ENCODE assay signal across 8 cellular contexts in genomic region chr4:48778431-48779094, GRCh38. TPM values are rescaled to one million over a fixed set of nuclear protein-coding genes. Genes with fewer than 3 reads are reported as not detected.
DNase-seq lines count a peak whose midpoint lies in the region; ATAC-seq and TF ChIP-seq lines count a peak whose summit lies in the region.

No MANE protein-coding gene starts in this region.

- H3K9ac ChIP-seq in SK-N-MC (ENCODE audit: insufficient read length) = peak overlapping the region; percentile 88

- H3K9me3 ChIP-seq in left ventricle myocardium inferior (replicated peaks) (no peaks in the 10 kb centered on the region), SK-N-MC (ENCODE audit: low read depth, low read length) (no peaks in the 10 kb centered on the region), esophagus (ENCODE audit: control insufficient read depth in 2 of 2, insufficient read depth in 1 of 2, low read depth in 1 of 2, low read length in 1 of 2) (no peaks in the 10 kb centered on the region), ovary (no peaks in the 10 kb centered on the region)

- intact Hi-C loops in left ventricle myocardium inferior (cut with micrococcal nuclease) = loop anchor here (10.0 kb wide), 1 partner anchor 204 kb away; no protein-coding TSS in a partner anchor
- intact Hi-C loops in left cardiac atrium (cut with DNase I) = loop anchor here (10.0 kb wide), 2 partner anchors 184 to 194 kb away; no protein-coding TSS in a partner anchor
- intact Hi-C loops in ovary (cut with DNase I) = loop anchor here in 2 of 4 donors (1.0 to 10.0 kb wide), 3 partner anchors 52 to 434 kb away; partner anchors contain the start of genes OCIAD1 (in 2 of the 2) and SLAIN2 (in 1 of the 2)

- H3K27ac ChIP-seq in left ventricle myocardium inferior (replicated peaks) (peak overlapping the region; percentile 95), SK-N-MC (no peak overlapping the region; the same call in 1 of the 2 replicates), esophagus (ENCODE audit: low read depth in 2 of 2, low read length in 1 of 2) (peak overlapping the region; percentile 94 to 99), ovary (peak overlapping the region; percentile 87 to 94)

- no peak for TF ChIP-seq POLR2A in ovary (IDR thresholded peaks at IDR 0.05)

- H3K36me3 ChIP-seq in left ventricle myocardium inferior = no peaks in the 10 kb centered on the region
- no peaks in the 10 kb centered on the region for H3K36me3 ChIP-seq in SK-N-MC (ENCODE audit: insufficient read depth, low read length)
- no peaks in the 10 kb centered on the region for H3K36me3 ChIP-seq in esophagus (ENCODE audit: control insufficient read depth in 2 of 2, insufficient read depth in 2 of 2, low read length in 1 of 2)
- no peaks in the 10 kb centered on the region for H3K36me3 ChIP-seq in ovary

- DNase-seq in left ventricle myocardium inferior (no peak), left cardiac atrium (no peak), SK-N-MC (ENCODE audit: low read depth, low spot score) (peak; percentile 24), ovary (no peak), GM19238 (ENCODE audit: insufficient read length, low spot score) (no peak)

- no peak for TF ChIP-seq CTCF in left ventricle myocardium inferior (IDR thresholded peaks at IDR 0.05; ENCODE audit: borderline replicate concordance)
- no peak for TF ChIP-seq CTCF in ovary (IDR thresholded peaks at IDR 0.05)

- peaks cover 72% of the 10 kb centered on the region for H3K4me1 ChIP-seq in left ventricle myocardium inferior
- no peaks in the 10 kb centered on the region for H3K4me1 ChIP-seq in esophagus (ENCODE audit: control insufficient read depth in 2 of 2, insufficient read depth in 2 of 2, low read length in 1 of 2)
- peaks cover 4% of the 10 kb centered on the region for H3K4me1 ChIP-seq in ovary (ENCODE audit: insufficient read depth)

- ATAC-seq in left cardiac atrium = no peak
- ATAC-seq in HG02759 (IDR thresholded peaks at IDR 0.05; ENCODE audit: unreplicated experiment) = no peak
- ATAC-seq in GM21723 (IDR thresholded peaks at IDR 0.05; ENCODE audit: unreplicated experiment) = no peak

- peak overlapping the region; percentile 97 for H3K4me3 ChIP-seq in left ventricle myocardium inferior
- H3K4me3 ChIP-seq in SK-N-MC = peak overlapping the region; percentile 94
- H3K4me3 ChIP-seq in esophagus (ENCODE audit: low read depth in 1 of 2, low read length in 2 of 2) = peak overlapping the region; percentile 90 to 94
- H3K4me3 ChIP-seq in ovary = peak overlapping the region; percentile 62

- no peaks in the 10 kb centered on the region for H3K27me3 ChIP-seq in left ventricle myocardium inferior (ENCODE audit: low read depth)
- no peaks in the 10 kb centered on the region for H3K27me3 ChIP-seq in esophagus (ENCODE audit: control insufficient read depth in 1 of 2, insufficient read depth in 2 of 2, low read length in 2 of 2)
- no peaks in the 10 kb centered on the region for H3K27me3 ChIP-seq in ovary

- 0 to 1% methylated on average over 8 of the region's 8 CpGs for WGBS in esophagus, 2 donors
- 0 to 2% (median 1%) methylated on average over 8 of the region's 8 CpGs for WGBS in ovary, 3 donors

- no peak for TF ChIP-seq EP300 in ovary (IDR thresholded peaks at IDR 0.05)

RNA-seq across cellular contexts. Expression of gene FRYL, which starts 1.5 kb away (rescaled TPM):
- total RNA-seq in left ventricle myocardium inferior = 33.2 TPM
- 10 to 100 TPM; 38.8 to 41.3 TPM for total RNA-seq in left cardiac atrium
- 10 to 100 TPM in 1 of 2 donors, 1 to 10 TPM in 1; 8.9 to 12.8 TPM for polyA plus RNA-seq in esophagus
- total RNA-seq in ovary = 10 to 100 TPM; 30.7 to 46.0 (median 36.0) TPM
- polyA plus RNA-seq in ovary = 10 to 100 TPM; 10.7 to 33.5 TPM

RNA-seq across cellular contexts. Expression of gene OCIAD1, which starts 52.3 kb away (rescaled TPM):
- total RNA-seq in left ventricle myocardium inferior (129 TPM), left cardiac atrium (100 to 1,000 TPM; 128 to 149 TPM), ovary (100 to 1,000 TPM in 6 of 7 donors, 10 to 100 TPM in 1; 73.4 to 132 (median 111) TPM)
- polyA plus RNA-seq in esophagus (100 to 1,000 TPM in 1 of 2 donors, 10 to 100 TPM in 1; 74.7 to 102 TPM), ovary (100 to 1,000 TPM; 133 to 241 TPM)
